In genomic region chr7:130927564-130927963, GRCh38 we compare ENCODE assay signal across 14 cellular contexts.
DNase-seq lines count a peak whose midpoint lies in the region; ATAC-seq and TF ChIP-seq lines count a peak whose summit lies in the region.
"Had no signal": no experiment of that assay in that cellular context is flagged by ENCODE, and none has a peak within 500 bp of the region (broad histone marks: within the 10 kb centered on the region; RNA-seq: fewer than 3 reads in every experiment).

No MANE protein-coding gene starts in this region.

- H3K4me1 Mint-ChIP-seq in activated T-cell treated with anti-CD3 and anti-CD28 coated beads, Interleukin-2, amount 50 U/mL, for 4 hours (ENCODE audit: low read depth), result peaks cover 94% of the 10 kb centered on the region
- peaks cover 97% of the 10 kb centered on the region for H3K4me1 Mint-ChIP-seq in activated T-cell treated with anti-CD3 and anti-CD28 coated beads, Interleukin-2, amount 50 U/mL, for 72 hours (ENCODE audit: low read depth)

- H4K20me1 ChIP-seq in hepatocyte (ENCODE audit: insufficient read depth, poor library complexity, severe bottlenecking), result no peaks in the 10 kb centered on the region

- peaks cover 67% of the 10 kb centered on the region for H3K36me3 Mint-ChIP-seq in activated T-cell treated with anti-CD3 and anti-CD28 coated beads, Interleukin-2, amount 50 U/mL, for 4 hours (ENCODE audit: insufficient read depth)
- peaks cover 10 to 62% of the 10 kb centered on the region in 2 donors for H3K36me3 Mint-ChIP-seq in activated T-cell treated with anti-CD3 and anti-CD28 coated beads, Interleukin-2, amount 50 U/mL, for 72 hours (ENCODE audit: insufficient read depth in 2 of 2)

- H3K27ac Mint-ChIP-seq in activated T-cell treated with anti-CD3 and anti-CD28 coated beads, Interleukin-2, amount 50 U/mL, for 72 hours, result peak overlapping the region; percentile 88

- no peaks in the 10 kb centered on the region for H3K36me3 ChIP-seq in thyroid gland
- no peaks in the 10 kb centered on the region for H3K36me3 ChIP-seq in hepatocyte (replicated peaks; ENCODE audit: insufficient read depth, low read depth)

- no peak for TF ChIP-seq CTCF in thyroid gland (IDR thresholded peaks at IDR 0.05)
- TF ChIP-seq CTCF in hepatocyte (IDR thresholded peaks at IDR 0.05; ENCODE audit: poor library complexity), result no peak

- intact Hi-C loops in thyroid gland (cut with DNase I), result no loop called here

- H3K4me2 ChIP-seq in hepatocyte, result no peak overlapping the region

- peak overlapping the region; percentile 58 for H3K4me3 Mint-ChIP-seq in activated T-cell treated with anti-CD3 and anti-CD28 coated beads, Interleukin-2, amount 50 U/mL, for 4 hours
- H3K4me3 Mint-ChIP-seq in activated T-cell treated with anti-CD3 and anti-CD28 coated beads, Interleukin-2, amount 50 U/mL, for 72 hours, result peak overlapping the region; percentile 58 to 66

- no peaks in the 10 kb centered on the region for H3K9me3 Mint-ChIP-seq in activated T-cell treated with anti-CD3 and anti-CD28 coated beads, Interleukin-2, amount 50 U/mL, for 4 hours
- no peaks in the 10 kb centered on the region for H3K9me3 Mint-ChIP-seq in activated T-cell treated with anti-CD3 and anti-CD28 coated beads, Interleukin-2, amount 50 U/mL, for 72 hours

- 45 to 52% methylated on average over 9 of the region's 9 CpGs for WGBS in thyroid gland, 2 donors
- WGBS in hepatocyte (ENCODE audit: low lambda C conversion rate, missing lambda C conversion rate), result 94% methylated on average over 9 of the region's 9 CpGs

- no peaks in the 10 kb centered on the region for H3K79me2 ChIP-seq in hepatocyte

- H3K27ac ChIP-seq in thyroid gland (peak overlapping the region; percentile 84 to 97 (median 95)), hepatocyte (no peak overlapping the region)
- H3K27ac ChIP-seq: testis had no signal

- ATAC-seq in activated T-cell treated with anti-CD3 and anti-CD28 coated beads, Interleukin-2, amount 50 U/mL, for 4 hours, result no peak
- no peak for ATAC-seq in activated T-cell treated with anti-CD3 and anti-CD28 coated beads, Interleukin-2, amount 50 U/mL, for 72 hours (replicated peaks in 1 of 2)
- ATAC-seq: left colon had no signal

- H3K9me2 ChIP-seq in hepatocyte (replicated peaks; ENCODE audit: insufficient read depth), result no peaks in the 10 kb centered on the region

- H2AFZ ChIP-seq in hepatocyte, result no peak overlapping the region

- no peaks in the 10 kb centered on the region for H3K27me3 Mint-ChIP-seq in activated T-cell treated with anti-CD3 and anti-CD28 coated beads, Interleukin-2, amount 50 U/mL, for 4 hours (ENCODE audit: low read depth)
- H3K27me3 Mint-ChIP-seq in activated T-cell treated with anti-CD3 and anti-CD28 coated beads, Interleukin-2, amount 50 U/mL, for 72 hours (ENCODE audit: low read depth), result no peaks in the 10 kb centered on the region

- H3K9me3 ChIP-seq in thyroid gland (no peaks in the 10 kb centered on the region), hepatocyte (ENCODE audit: low read depth) (no peaks in the 10 kb centered on the region)
- H3K9me3 ChIP-seq: testis had no signal

- no peak overlapping the region for H3K4me3 ChIP-seq in thyroid gland (replicated peaks in 1 of 3)
- H3K4me3 ChIP-seq in hepatocyte, result no peak overlapping the region
- H3K4me3 ChIP-seq: testis had no signal

- peak in 1 of 2 donors; percentile 53 for TF ChIP-seq POLR2A in thyroid gland (IDR thresholded peaks at IDR 0.05)

- peaks cover 75 to 91% of the 10 kb centered on the region in 2 donors for H3K4me1 ChIP-seq in thyroid gland
- H3K4me1 ChIP-seq in hepatocyte (ENCODE audit: insufficient read depth), result peaks cover 8% of the 10 kb centered on the region
- H3K4me1 ChIP-seq: testis had no signal

- no peaks in the 10 kb centered on the region for H3K27me3 ChIP-seq in thyroid gland
- no peaks in the 10 kb centered on the region for H3K27me3 ChIP-seq in hepatocyte
- H3K27me3 ChIP-seq: testis had no signal

- DNase-seq in activated T-cell treated with anti-CD3 and anti-CD28 coated beads, Interleukin-2, amount 50 U/mL, for 4 hours, result no peak
- DNase-seq in activated T-cell treated with anti-CD3 and anti-CD28 coated beads, Interleukin-2, amount 50 U/mL, for 1 hour, result no peak
- no peak for DNase-seq in activated T-cell treated with anti-CD3 and anti-CD28 coated beads, Interleukin-2, amount 50 U/mL, for 72 hours
- DNase-seq in kidney tubule cell (ENCODE audit: low spot score) (peak; percentile 70), thyroid gland (peak; percentile 73 to 78), cerebellum (ENCODE audit: low spot score) (no peak), hepatocyte (ENCODE audit: low spot score) (no peak)
- DNase-seq in stimulated activated CD4-positive, alpha-beta T cell treated with anti-CD3 and anti-CD28 coated beads, Interleukin-4, amount 100 ng/mL, for 24 hours, result no peak
- DNase-seq: aorta, cortex of kidney, hypothalamus, left colon, NCI-H1417 treated with DMSO at 0.1 percent for 48 hours, testis had no signal

Comparison
In these comparisons a context has a peak if more than half of its experiments do, and no peak if none do; other contexts are left out.
1. DNase-seq: peak in kidney tubule cell (single experiment) and thyroid gland (2 of 2); none in activated T-cell treated with anti-CD3 and anti-CD28 coated beads, Interleukin-2, amount 50 U/mL, for 4 hours (single experiment), activated T-cell treated with anti-CD3 and anti-CD28 coated beads, Interleukin-2, amount 50 U/mL, for 1 hour (single experiment), activated T-cell treated with anti-CD3 and anti-CD28 coated beads, Interleukin-2, amount 50 U/mL, for 72 hours (0 of 2), cerebellum (single experiment), stimulated activated CD4-positive, alpha-beta T cell treated with anti-CD3 and anti-CD28 coated beads, Interleukin-4, amount 100 ng/mL, for 24 hours (single experiment) and hepatocyte (single experiment).